28 cellular contexts compared by ENCODE assay signal in the genomic region with DNA sequence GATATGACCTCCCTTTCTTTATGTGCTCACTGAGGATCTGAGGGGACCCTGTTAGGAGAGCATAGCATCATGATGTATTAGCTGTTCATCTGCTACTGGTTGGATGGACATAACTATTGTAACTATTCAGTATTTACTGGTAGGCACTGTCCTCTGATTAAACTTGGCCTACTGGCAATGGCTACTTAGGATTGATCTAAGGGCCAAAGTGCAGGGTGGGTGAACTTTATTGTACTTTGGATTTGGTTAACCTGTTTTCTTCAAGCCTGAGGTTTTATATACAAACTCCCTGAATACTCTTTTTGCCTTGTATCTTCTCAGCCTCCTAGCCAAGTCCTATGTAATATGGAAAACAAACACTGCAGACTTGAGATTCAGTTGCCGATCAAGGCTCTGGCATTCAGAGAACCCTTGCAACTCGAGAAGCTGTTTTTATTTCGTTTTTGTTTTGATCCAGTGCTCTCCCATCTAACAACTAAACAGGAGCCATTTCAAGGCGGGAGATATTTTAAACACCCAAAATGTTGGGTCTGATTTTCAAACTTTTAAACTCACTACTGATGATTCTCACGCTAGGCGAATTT. TPM values are rescaled to one million over a fixed set of nuclear protein-coding genes. Genes with fewer than 3 reads are reported as not detected.
"Had no signal": no experiment of that assay in that cellular context is flagged by ENCODE, and none has a peak within 500 bp of the region (broad histone marks: within the 10 kb centered on the region; RNA-seq: fewer than 3 reads in every experiment).

No MANE protein-coding gene starts in this region.

- H3K9me3 ChIP-seq: prostate gland, transverse colon had no signal

- H3K4me1 Mint-ChIP-seq: activated naive CD4-positive, alpha-beta T cell treated with anti-CD3 and anti-CD28 coated beads, Interleukin-2, amount 10 ng/mL, durations not matched to agents 7 days and 5 days; activated naive CD8-positive, alpha-beta T cell treated with anti-CD3 and anti-CD28 coated beads, Interleukin-2, amount 10 ng/mL, durations not matched to agents 7 days and 5 days; immature natural killer cell; natural killer cell had no signal

- H3K4me1 ChIP-seq: ascending aorta, heart left ventricle, lower lobe of right lung, prostate gland, transverse colon had no signal

- H3K27ac Mint-ChIP-seq: activated CD4-positive, alpha-beta T cell treated with anti-CD3 and anti-CD28 coated beads for 36 hours; activated naive CD4-positive, alpha-beta T cell treated with anti-CD3 and anti-CD28 coated beads, Interleukin-2, amount 10 ng/mL, durations not matched to agents 7 days and 5 days; activated naive CD8-positive, alpha-beta T cell treated with anti-CD3 and anti-CD28 coated beads, Interleukin-2, amount 10 ng/mL, durations not matched to agents 7 days and 5 days; activated T-cell treated with anti-CD3 and anti-CD28 coated beads, Interleukin-2, amount 50 U/mL, for 24 hours; immature natural killer cell; natural killer cell; T-helper 2 cell treated with Interferon-gamma antibody and Interleukin-4, amounts not matched to agents 5 μg/mL and 100 μg/mL, for 36 hours had no signal

- H3K36me3 ChIP-seq: ascending aorta, heart left ventricle, lower lobe of right lung, prostate gland, sigmoid colon, transverse colon had no signal

- H3K9me3 Mint-ChIP-seq: activated naive CD4-positive, alpha-beta T cell treated with anti-CD3 and anti-CD28 coated beads, Interleukin-2, amount 10 ng/mL, durations not matched to agents 7 days and 5 days; activated naive CD8-positive, alpha-beta T cell treated with anti-CD3 and anti-CD28 coated beads, Interleukin-2, amount 10 ng/mL, durations not matched to agents 7 days and 5 days; activated T-cell treated with anti-CD3 and anti-CD28 coated beads, Interleukin-2, amount 50 U/mL, for 24 hours; natural killer cell; T-helper 2 cell treated with Interferon-gamma antibody and Interleukin-4, amounts not matched to agents 5 μg/mL and 100 μg/mL, for 36 hours had no signal

- H3K27ac ChIP-seq: ascending aorta, brain microvascular endothelial cell, heart left ventricle, lower lobe of right lung, sigmoid colon, transverse colon had no signal

- H3K36me3 Mint-ChIP-seq: activated naive CD4-positive, alpha-beta T cell treated with anti-CD3 and anti-CD28 coated beads, Interleukin-2, amount 10 ng/mL, durations not matched to agents 7 days and 5 days; activated naive CD8-positive, alpha-beta T cell treated with anti-CD3 and anti-CD28 coated beads, Interleukin-2, amount 10 ng/mL, durations not matched to agents 7 days and 5 days; immature natural killer cell; natural killer cell had no signal

- DNase-seq: activated CD4-positive, alpha-beta T cell treated with anti-CD3 and anti-CD28 coated beads for 36 hours; activated CD4-positive, alpha-beta T cell treated with anti-CD3 and anti-CD28 coated beads, Interleukin-2, amount 50 U/mL, for 4 hours; activated CD4-positive, CD25-positive, alpha-beta regulatory T cell; activated CD8-positive, alpha-beta memory T cell treated with anti-CD3 and anti-CD28 coated beads for 24 hours; activated gamma-delta T cell; activated naive CD4-positive, alpha-beta T cell treated with anti-CD3 and anti-CD28 coated beads, Interleukin-2, amount 10 ng/mL, durations not matched to agents 7 days and 5 days; activated naive CD8-positive, alpha-beta T cell treated with anti-CD3 and anti-CD28 coated beads, Interleukin-2, amount 10 ng/mL, durations not matched to agents 7 days and 5 days; activated T-cell treated with anti-CD3 and anti-CD28 coated beads, Interleukin-2, amount 50 U/mL, for 24 hours; brain microvascular endothelial cell; heart left ventricle; hypothalamus; immature natural killer cell; kidney; left colon; lower lobe of right lung; mesenchymal stem cell; natural killer cell; retina; sigmoid colon; stimulated activated CD4-positive, alpha-beta T cell treated with anti-CD3 and anti-CD28 coated beads, Interleukin-15, amount 100 ng/mL, for 24 hours; stimulated activated CD4-positive, alpha-beta T cell treated with anti-CD3 and anti-CD28 coated beads, Interleukin-2, amount 100 ng/mL, for 24 hours; stimulated activated naive CD4-positive, alpha-beta T cell; T-helper 1 cell; transverse colon had no signal

- H3K4me3 Mint-ChIP-seq: activated CD4-positive, alpha-beta T cell treated with anti-CD3 and anti-CD28 coated beads for 36 hours; activated naive CD4-positive, alpha-beta T cell treated with anti-CD3 and anti-CD28 coated beads, Interleukin-2, amount 10 ng/mL, durations not matched to agents 7 days and 5 days; activated naive CD8-positive, alpha-beta T cell treated with anti-CD3 and anti-CD28 coated beads, Interleukin-2, amount 10 ng/mL, durations not matched to agents 7 days and 5 days; activated T-cell treated with anti-CD3 and anti-CD28 coated beads, Interleukin-2, amount 50 U/mL, for 24 hours; immature natural killer cell; natural killer cell; T-helper 2 cell treated with Interferon-gamma antibody and Interleukin-4, amounts not matched to agents 5 μg/mL and 100 μg/mL, for 36 hours had no signal

- H3K4me3 ChIP-seq: ascending aorta, heart left ventricle, lower lobe of right lung, prostate gland, sigmoid colon, transverse colon had no signal

- H3K27me3 ChIP-seq: ascending aorta, brain microvascular endothelial cell, sigmoid colon, transverse colon had no signal

- ATAC-seq: activated CD4-positive, alpha-beta T cell treated with anti-CD3 and anti-CD28 coated beads for 36 hours; heart left ventricle; left colon; lower lobe of right lung; natural killer cell had no signal

RNA-seq across cellular contexts. Expression of a gene that starts 14.9 kb away (rescaled TPM):
- total RNA-seq: activated CD4-positive, alpha-beta T cell treated with anti-CD3 and anti-CD28 coated beads for 36 hours; activated naive CD8-positive, alpha-beta T cell treated with anti-CD3 and anti-CD28 coated beads, Interleukin-2, amount 10 ng/mL, durations not matched to agents 7 days and 5 days; ascending aorta; endothelial cell of umbilical vein; natural killer cell had no signal
